Comparison of ENCODE assay signal across 16 cellular contexts in genomic region chr13:112175162-112176075, GRCh38.
DNase-seq lines count a peak whose midpoint lies in the region; FAIRE-seq and TF ChIP-seq lines count a peak whose summit lies in the region.
"Had no signal": no experiment of that assay in that cellular context is flagged by ENCODE, and none has a peak within 500 bp of the region (broad histone marks: within the 10 kb centered on the region; RNA-seq: fewer than 3 reads in every experiment).

No MANE protein-coding gene starts in this region.

- H3K4me3 Mint-ChIP-seq in neural progenitor cell = peak overlapping the region; percentile 17

- no peaks in the 10 kb centered on the region for H3K36me3 Mint-ChIP-seq in neural progenitor cell

- no peak for TF ChIP-seq CTCF in coronary artery (IDR thresholded peaks at IDR 0.05)
- TF ChIP-seq CTCF in neural progenitor cell (IDR thresholded peaks at IDR 0.05) = no peak

- H3K4me1 ChIP-seq in BLaER1 (peaks cover 11% of the 10 kb centered on the region), Karpas-422 (ENCODE audit: low read length) (no peaks in the 10 kb centered on the region), neural progenitor cell (peaks cover 10% of the 10 kb centered on the region)

- FAIRE-seq in H54 (lab: Jason Lieb, UNC) = no peak
- FAIRE-seq: GM19239 had no signal

- H3K79me2 ChIP-seq in Karpas-422 (ENCODE audit: low read length) (no peaks in the 10 kb centered on the region), neural progenitor cell (ENCODE audit: low read depth) (no peaks in the 10 kb centered on the region)

- H3K27me3 ChIP-seq in BLaER1 (peaks cover 27% of the 10 kb centered on the region), Karpas-422 (ENCODE audit: low read length) (no peaks in the 10 kb centered on the region; the same call in 1 of the 2 replicates), neural progenitor cell (no peaks in the 10 kb centered on the region)

- no peak for TF ChIP-seq POLR2A in H54 (IDR thresholded peaks at IDR 0.05; ENCODE audit: low read depth, low read length)

- H3K9ac ChIP-seq in BLaER1 (no peak overlapping the region), Karpas-422 (ENCODE audit: low read length) (no peak overlapping the region), neural progenitor cell (no peak overlapping the region)

- H3K9me2 ChIP-seq in Karpas-422 (replicated peaks; ENCODE audit: insufficient read depth, low read length) = no peaks in the 10 kb centered on the region

- H3K9me3 ChIP-seq in BLaER1 = peaks cover 11% of the 10 kb centered on the region; the same call in 1 of the 2 replicates
- no peaks in the 10 kb centered on the region for H3K9me3 ChIP-seq in Karpas-422 (ENCODE audit: low read length)
- peaks cover 6% of the 10 kb centered on the region for H3K9me3 ChIP-seq in neural progenitor cell (ENCODE audit: low read depth)

- H3K27ac ChIP-seq in BLaER1 (no peak overlapping the region), Karpas-422 (ENCODE audit: low read length) (no peak overlapping the region), coronary artery (no peak overlapping the region), neural progenitor cell (no peak overlapping the region)
- H3K27ac ChIP-seq: PC-9 had no signal

- peaks cover 15% of the 10 kb centered on the region for H3K9me3 Mint-ChIP-seq in neural progenitor cell

- peak overlapping the region; percentile 53 for H3K4me2 ChIP-seq in BLaER1
- H3K4me2 ChIP-seq in Karpas-422 (ENCODE audit: low read depth, low read length, poor library complexity, severe bottlenecking) = no peak overlapping the region
- H3K4me2 ChIP-seq in neural progenitor cell = no peak overlapping the region
- H3K4me2 ChIP-seq: PC-9 had no signal

- no peaks in the 10 kb centered on the region for H3F3A ChIP-seq in neural progenitor cell (ENCODE audit: low read depth)

- H4K20me1 ChIP-seq in BLaER1 = no peaks in the 10 kb centered on the region; the same call in 1 of the 2 replicates
- H4K20me1 ChIP-seq in Karpas-422 (ENCODE audit: insufficient read depth, low read depth, low read length) = no peaks in the 10 kb centered on the region
- no peaks in the 10 kb centered on the region for H4K20me1 ChIP-seq in neural progenitor cell (ENCODE audit: low read depth)

- DNase-seq in Karpas-422 (peak; percentile 50), coronary artery (ENCODE audit: low spot score) (peak; percentile 35), neural progenitor cell (ENCODE audit: low spot score) (no peak), hippocampal formation (lab: John Stamatoyannopoulos, UW) (no peak), H54 (ENCODE audit: insufficient read length, low spot score) (no peak)
- no peak for DNase-seq in activated effector memory CD4-positive, alpha-beta T cell treated with anti-CD3 and anti-CD28 coated beads, Interleukin-2, amount 50 U/mL, for 16 hours
- DNase-seq: NCI-H1417, NCI-H1694 treated with DMSO at 0.1 percent for 48 hours, NCI-H2081 treated with DMSO at 0.1 percent for 48 hours, NCI-H2171 treated with DMSO at 0.1 percent for 48 hours, NCI-H524 treated with DMSO at 0.1 percent for 48 hours, PC-9, RPMI8226, SHP77 had no signal

- H3K27ac Mint-ChIP-seq in neural progenitor cell = peak overlapping the region; percentile 47

- no peaks in the 10 kb centered on the region for H3K36me3 ChIP-seq in BLaER1
- no peaks in the 10 kb centered on the region for H3K36me3 ChIP-seq in Karpas-422 (ENCODE audit: insufficient read depth, low read length)
- H3K36me3 ChIP-seq in neural progenitor cell = no peaks in the 10 kb centered on the region

- H3K4me3 ChIP-seq in BLaER1 (no peak overlapping the region), Karpas-422 (ENCODE audit: low read length) (no peak overlapping the region), coronary artery (no peak overlapping the region), neural progenitor cell (no peak overlapping the region)
- H3K4me3 ChIP-seq: PC-9 had no signal

- peaks cover 26% of the 10 kb centered on the region for H3K4me1 Mint-ChIP-seq in neural progenitor cell

- H2AFZ ChIP-seq in Karpas-422 (ENCODE audit: low read length) (no peak overlapping the region), neural progenitor cell (replicated peaks) (no peak overlapping the region)
- H2AFZ ChIP-seq: PC-9 had no signal

- peaks cover 10% of the 10 kb centered on the region for H3K27me3 Mint-ChIP-seq in neural progenitor cell (ENCODE audit: insufficient read depth, low read depth)

Comparison
In these comparisons a context has a peak if more than half of its experiments do, and no peak if none do; other contexts are left out.
1. DNase-seq: peak in Karpas-422 (single experiment) and coronary artery (single experiment); none in neural progenitor cell (single experiment), hippocampal formation (0 of 2), H54 (single experiment) and activated effector memory CD4-positive, alpha-beta T cell treated with anti-CD3 and anti-CD28 coated beads, Interleukin-2, amount 50 U/mL, for 16 hours (single experiment).